9 cellular contexts compared by ENCODE assay signal in genomic region chr6:97947841-97948240, GRCh38.
DNase-seq lines count a peak whose midpoint lies in the region; ATAC-seq and TF ChIP-seq lines count a peak whose summit lies in the region.
"Had no signal": no experiment of that assay in that cellular context is flagged by ENCODE, and none has a peak within 500 bp of the region (broad histone marks: within the 10 kb centered on the region; RNA-seq: fewer than 3 reads in every experiment).

No MANE protein-coding gene starts in this region.

- no peak for TF ChIP-seq CTCF in Calu3 (IDR thresholded peaks at IDR 0.05; ENCODE audit: unreplicated experiment)
- TF ChIP-seq CTCF in astrocyte of the cerebellum (IDR thresholded peaks at IDR 0.05; ENCODE audit: low read depth, low read length, missing control alignments), result no peak
- no peak for TF ChIP-seq CTCF in gastroesophageal sphincter (IDR thresholded peaks at IDR 0.05)

- H3K27ac Mint-ChIP-seq in Calu3 (ENCODE audit: unreplicated experiment), result no peak overlapping the region

- intact Hi-C loops in Calu3 (cut with micrococcal nuclease; ENCODE audit: unreplicated experiment), result no loop called here

- ATAC-seq in gastroesophageal sphincter (no peak), GM21786 (IDR thresholded peaks at IDR 0.05; ENCODE audit: unreplicated experiment) (no peak)

- no peaks in the 10 kb centered on the region for H3K9me3 Mint-ChIP-seq in Calu3 (ENCODE audit: low read depth, unreplicated experiment)

- no peaks in the 10 kb centered on the region for H3K27me3 Mint-ChIP-seq in Calu3 (ENCODE audit: unreplicated experiment)

- CTCF ChIA-PET in Calu3 (lab: Charles Lee), result interaction anchor here (1.3 kb wide), 1 partner anchor 9 kb away, joined by 7 read pairs; no protein-coding TSS in a partner anchor

- in situ Hi-C loops in astrocyte of the cerebellum (cut with HindIII; ENCODE audit: low sequenced_read_pairs), result no loop called here

- BruUV-seq in Calu3 (replicated peaks; lab: Mats Ljungman, UMichigan), result no TSS peak

- no peaks in the 10 kb centered on the region for H3K4me1 ChIP-seq in gastroesophageal sphincter

- no peak overlapping the region for H3K27ac ChIP-seq in gastroesophageal sphincter

- no peaks in the 10 kb centered on the region for H3K27me3 ChIP-seq in gastroesophageal sphincter

- no peak overlapping the region for H3K4me3 Mint-ChIP-seq in Calu3 (ENCODE audit: low read depth, unreplicated experiment)

- H3K4me1 Mint-ChIP-seq in Calu3 (ENCODE audit: low read depth, unreplicated experiment), result no peaks in the 10 kb centered on the region

- DNase-seq in Calu3 (peak; percentile 81), NCI-H2107 treated with DMSO at 0.1 percent for 48 hours (lab: John Stamatoyannopoulos, UW; ENCODE audit: unreplicated experiment) (peak; percentile 27), astrocyte of the cerebellum (ENCODE audit: low read depth) (peak; percentile 95), left kidney (ENCODE audit: low read depth, low spot score) (peak; percentile 10), activated gamma-delta T cell treated with Interleukin-2 at 50 U/mL for 16 hours (no peak), AG08395 (ENCODE audit: low spot score) (no peak)
- DNase-seq: DND-41 had no signal

- H3K4me3 ChIP-seq in astrocyte of the cerebellum (ENCODE audit: low read depth, low read length), result no peak overlapping the region
- H3K4me3 ChIP-seq in gastroesophageal sphincter, result no peak overlapping the region

- 24 to 31% methylated on average over 3 of the region's 3 CpGs for WGBS in gastroesophageal sphincter (ENCODE audit: low coverage in 1 of 2), 2 donors

- TF ChIP-seq EP300 in gastroesophageal sphincter (IDR thresholded peaks at IDR 0.05), result no peak

- H3K9me3 ChIP-seq in gastroesophageal sphincter, result no peaks in the 10 kb centered on the region

- no peak for TF ChIP-seq POLR2A in gastroesophageal sphincter (IDR thresholded peaks at IDR 0.05)

- no peaks in the 10 kb centered on the region for H3K36me3 ChIP-seq in gastroesophageal sphincter

- H3K36me3 Mint-ChIP-seq in Calu3 (ENCODE audit: insufficient read depth, unreplicated experiment), result no peaks in the 10 kb centered on the region

Comparison
In these comparisons a context has a peak if more than half of its experiments do, and no peak if none do; other contexts are left out.
1. DNase-seq: peak in Calu3 (single experiment), NCI-H2107 treated with DMSO at 0.1 percent for 48 hours (single experiment), astrocyte of the cerebellum (single experiment) and left kidney (single experiment); none in activated gamma-delta T cell treated with Interleukin-2 at 50 U/mL for 16 hours (single experiment) and AG08395 (single experiment).